In the genomic region with DNA sequence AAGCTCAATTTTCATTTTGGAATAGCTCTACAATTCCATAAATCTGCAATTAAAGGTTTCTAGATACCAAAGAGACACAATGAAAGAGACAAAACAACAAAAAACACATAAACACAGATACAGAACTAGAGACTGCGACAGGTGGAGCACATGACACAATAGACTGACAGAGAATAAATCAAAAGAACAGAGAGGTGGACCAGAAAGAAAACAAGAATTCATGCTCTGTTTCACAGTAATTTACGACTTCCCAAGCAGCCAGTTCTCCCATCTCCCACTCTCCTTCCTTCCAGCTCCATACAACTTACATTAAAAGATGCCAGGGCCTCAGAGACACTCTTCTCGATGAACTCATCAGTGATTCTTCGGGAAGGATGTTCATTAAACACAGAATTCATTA, we compare ENCODE assay signal across 16 cellular contexts.
"Had no signal": no experiment of that assay in that cellular context is flagged by ENCODE, and none has a peak within 500 bp of the region (broad histone marks: within the 10 kb centered on the region; RNA-seq: fewer than 3 reads in every experiment).

No MANE protein-coding gene starts in this region.

- H3K27ac ChIP-seq: lower lobe of right lung, sigmoid colon, stomach, thoracic aorta had no signal

- H3K9me3 Mint-ChIP-seq: activated CD4-positive, alpha-beta memory T cell treated with anti-CD3 and anti-CD28 coated beads, Interleukin-2, amount 10 ng/mL, durations not matched to agents 7 days and 5 days; activated naive CD8-positive, alpha-beta T cell treated with anti-CD3 and anti-CD28 coated beads for 36 hours; activated T-helper 2 cell treated with anti-CD3 and anti-CD28 coated beads, Interferon-gamma antibody, Interleukin-2, Interleukin-4, amounts not matched to agents 10 μg/mL and 5 μg/mL and 100 μg/mL, durations not matched to agents 14 hours and 24 hours and 36 hours; naive thymus-derived CD8-positive, alpha-beta T cell had no signal

- ATAC-seq: lower lobe of right lung; mucosa of descending colon; naive thymus-derived CD8-positive, alpha-beta T cell had no signal

- DNase-seq: activated CD4-positive, alpha-beta memory T cell treated with anti-CD3 and anti-CD28 coated beads, Interleukin-2, amount 10 ng/mL, durations not matched to agents 7 days and 5 days; activated CD4-positive, alpha-beta T cell treated with anti-CD3 and anti-CD28 coated beads for 1 hour; activated CD8-positive, alpha-beta memory T cell treated with anti-CD3 and anti-CD28 coated beads, Interleukin-2, amount 50 U/mL, for 48 hours; activated naive CD8-positive, alpha-beta T cell treated with anti-CD3 and anti-CD28 coated beads for 36 hours; anterior cingulate cortex; dermis blood vessel endothelial cell; glutamatergic neuron; lower lobe of right lung; mucosa of descending colon; naive thymus-derived CD8-positive, alpha-beta T cell; sigmoid colon; stimulated activated CD4-positive, alpha-beta T cell treated with anti-CD3 and anti-CD28 coated beads, Interleukin-12 subunit alpha, Interleukin-12 subunit beta, amount 100 ng/mL, for 4 hours; stomach; T1000 had no signal

- H3K9me3 ChIP-seq: lower lobe of right lung, mucosa of descending colon, sigmoid colon, stomach, thoracic aorta had no signal

- H3K4me3 ChIP-seq: lower lobe of right lung, mucosa of descending colon, sigmoid colon, stomach, thoracic aorta had no signal

- H3K4me3 Mint-ChIP-seq: activated CD4-positive, alpha-beta memory T cell treated with anti-CD3 and anti-CD28 coated beads, Interleukin-2, amount 10 ng/mL, durations not matched to agents 7 days and 5 days; activated naive CD8-positive, alpha-beta T cell treated with anti-CD3 and anti-CD28 coated beads for 36 hours; naive thymus-derived CD8-positive, alpha-beta T cell had no signal

- H3K27ac Mint-ChIP-seq: activated CD4-positive, alpha-beta memory T cell treated with anti-CD3 and anti-CD28 coated beads, Interleukin-2, amount 10 ng/mL, durations not matched to agents 7 days and 5 days; activated T-helper 2 cell treated with anti-CD3 and anti-CD28 coated beads, Interferon-gamma antibody, Interleukin-2, Interleukin-4, amounts not matched to agents 10 μg/mL and 5 μg/mL and 100 μg/mL, durations not matched to agents 14 hours and 24 hours and 36 hours had no signal

- H3K27me3 Mint-ChIP-seq: activated CD4-positive, alpha-beta memory T cell treated with anti-CD3 and anti-CD28 coated beads, Interleukin-2, amount 10 ng/mL, durations not matched to agents 7 days and 5 days; activated naive CD8-positive, alpha-beta T cell treated with anti-CD3 and anti-CD28 coated beads for 36 hours; naive thymus-derived CD8-positive, alpha-beta T cell had no signal

- H3K4me1 ChIP-seq: lower lobe of right lung, stomach had no signal

- H3K27me3 ChIP-seq: sigmoid colon, stomach had no signal
